In genomic region chr10:128539784-128540759, GRCh38 we compare ENCODE assay signal across 18 cellular contexts.
A peak's percentile ranks its signal among the peaks of the same experiment; 100 is the strongest.
DNase-seq lines count a peak whose midpoint lies in the region; ATAC-seq, FAIRE-seq and TF ChIP-seq lines count a peak whose summit lies in the region.
"Had no signal": no experiment of that assay in that cellular context is flagged by ENCODE, and none has a peak within 500 bp of the region (broad histone marks: within the 10 kb centered on the region; RNA-seq: fewer than 3 reads in every experiment).

No MANE protein-coding gene starts in this region.

- H3K9me3 Mint-ChIP-seq in H9, result no peaks in the 10 kb centered on the region; a peak in 1 of 5 replicates
- H3K9me3 Mint-ChIP-seq: memory B cell had no signal

- H2BK12ac ChIP-seq in H9 (ENCODE audit: insufficient read length, low read depth, low read length), result no peak overlapping the region

- no peak overlapping the region for H2BK5ac ChIP-seq in H9 (ENCODE audit: insufficient read length, low read length)

- no peak overlapping the region for H3T11ph ChIP-seq in H9 (ENCODE audit: low read length)

- no peak overlapping the region for H3K56ac ChIP-seq in H9 (ENCODE audit: insufficient read length, low read depth, low read length)

- no peaks in the 10 kb centered on the region; a peak in 1 of 7 replicates for H3K36me3 Mint-ChIP-seq in H9 (ENCODE audit: insufficient read depth in 1 of 3, low read depth in 3 of 3)
- H3K36me3 Mint-ChIP-seq: memory B cell had no signal

- intact Hi-C loops in K562 (cut with micrococcal nuclease) (no loop called here), psoas muscle (cut with DNase I) (no loop called here)

- no peak for ATAC-seq in K562
- ATAC-seq in psoas muscle, result no peak
- ATAC-seq in HG03097 (IDR thresholded peaks at IDR 0.05; ENCODE audit: low FRiP score, unreplicated experiment), result no peak
- ATAC-seq: stimulated activated naive CD8-positive, alpha-beta T cell treated with anti-CD3 and anti-CD28 coated beads, Interleukin-15, Interleukin-2, amounts not matched to agents 100 U/mL and 50 U/mL, for 24 hours had no signal

- H4K5ac ChIP-seq in H9 (ENCODE audit: insufficient read length, low read depth, low read length), result no peak overlapping the region

- no peak overlapping the region for H2AK5ac ChIP-seq in H9 (ENCODE audit: insufficient read length, low read length)

- no peak overlapping the region for H3K23ac ChIP-seq in H9 (ENCODE audit: insufficient read length, low read depth, low read length)

- H4K20me1 ChIP-seq in H9 (ENCODE audit: control insufficient read depth, insufficient read depth, insufficient read length), result no peaks in the 10 kb centered on the region
- no peaks in the 10 kb centered on the region for H4K20me1 ChIP-seq in K562 (replicated peaks; ENCODE audit: control insufficient read depth, insufficient read depth, low read length)

- POLR2A ChIA-PET in K562 (lab: Yijun Ruan, JAX), result interaction anchor here (0.6 kb wide), 1 partner anchor 11 kb away, joined by 4 read pairs; no protein-coding TSS in a partner anchor

- H3K4me3 Mint-ChIP-seq in H9, result peak overlapping the region; percentile 65 to 78
- H3K4me3 Mint-ChIP-seq: memory B cell had no signal

- H4K91ac ChIP-seq in H9 (ENCODE audit: insufficient read length, low read depth, low read length), result no peak overlapping the region

- peak overlapping the region; percentile 31 for H3K18ac ChIP-seq in H9 (ENCODE audit: insufficient read length, low read depth, low read length)

- peaks cover 28% of the 10 kb centered on the region for H3K27me3 Mint-ChIP-seq in H9 (ENCODE audit: low read depth)

- H3K4me1 ChIP-seq in H9 (ENCODE audit: insufficient read depth, low read length) (peaks cover 22% of the 10 kb centered on the region; the same call in 1 of the 2 replicates), K562 (replicated peaks in 1 of 2; ENCODE audit: control insufficient read depth in 2 of 2, insufficient read depth in 2 of 2, low read length in 2 of 2) (peaks cover under 1 to 11% of the 10 kb centered on the region in 2 experiments; a peak in 3 of 5 replicates), iPS DF 6.9 (ENCODE audit: control insufficient read depth, insufficient read depth, low read length) (peaks cover 5% of the 10 kb centered on the region), psoas muscle (peaks cover 11% of the 10 kb centered on the region)

- BruUV-seq in K562 (replicated peaks; lab: Mats Ljungman, UMichigan), result no TSS peak

- no peak overlapping the region for H2BK20ac ChIP-seq in H9 (ENCODE audit: low read depth, low read length, poor library complexity, severe bottlenecking)

- WGBS in H9 (ENCODE audit: extremely low coverage, insufficient read length, low lambda C conversion rate), result no CpG with 5 or more reads among the region's 43 CpGs
- WGBS in K562 (ENCODE audit: insufficient coverage, low coverage, missing lambda C conversion rate), result 85% methylated on average over 9 of the region's 43 CpGs
- WGBS in iPS DF 6.9 (ENCODE audit: insufficient coverage, insufficient read length), result no CpG with 5 or more reads among the region's 43 CpGs
- 20 to 29% (median 21%) methylated on average over 36 to 43 of the region's 43 CpGs for WGBS in psoas muscle, 3 donors

- H3K79me2 ChIP-seq in H9 (ENCODE audit: insufficient read depth, low read length) (no peaks in the 10 kb centered on the region), K562 (ENCODE audit: control insufficient read depth, insufficient read depth, low read length) (no peaks in the 10 kb centered on the region)

- H2BK120ac ChIP-seq in H9 (ENCODE audit: low read depth, low read length, poor library complexity, severe bottlenecking), result no peak overlapping the region

- peak overlapping the region in 1 of 3 experiments; percentile 23; a peak in 2 of 7 replicates for H3K27ac Mint-ChIP-seq in H9
- H3K27ac Mint-ChIP-seq: memory B cell had no signal

- H3K36me3 ChIP-seq in K562 (ENCODE audit: control insufficient read depth, insufficient read depth, low read length), result no peaks in the 10 kb centered on the region
- H3K36me3 ChIP-seq in iPS DF 6.9 (ENCODE audit: control insufficient read depth, insufficient read depth, low read length), result no peaks in the 10 kb centered on the region
- no peaks in the 10 kb centered on the region for H3K36me3 ChIP-seq in psoas muscle (ENCODE audit: insufficient read depth in 1 of 2, low read depth in 1 of 2)

- H3K4me3 ChIP-seq in K562 (no peak overlapping the region), iPS DF 6.9 (ENCODE audit: low read length) (peak overlapping the region; percentile 40; the same call in 1 of the 2 replicates), psoas muscle (peak overlapping the region; percentile 52)

- H3K79me1 ChIP-seq in H9 (ENCODE audit: insufficient read depth, low read depth, low read length, poor library complexity, severe bottlenecking), result no peaks in the 10 kb centered on the region

- H3K14ac ChIP-seq in H9 (ENCODE audit: insufficient read depth, low read length), result peak overlapping the region; percentile 21; the same call in 1 of the 2 replicates

- H3K9ac ChIP-seq in H9 (ENCODE audit: extremely low read depth, insufficient read length, low read length) (peak overlapping the region; percentile 45), K562 (ENCODE audit: insufficient read depth in 1 of 2, low read depth in 2 of 2, low read length in 2 of 2) (no peak overlapping the region)

- no peak for TF ChIP-seq EP300 in K562 (IDR thresholded peaks at IDR 0.05; ENCODE audit: low read length)

- no peak overlapping the region for H4K8ac ChIP-seq in H9 (replicated peaks; ENCODE audit: insufficient read length, low read depth, low read length)

- H3K4ac ChIP-seq in H9 (ENCODE audit: low read depth, low read length), result no peak overlapping the region

- H3K23me2 ChIP-seq in H9 (ENCODE audit: insufficient read length, low read depth, low read length, poor library complexity, severe bottlenecking), result peaks cover 14% of the 10 kb centered on the region

- CTCF ChIA-PET in K562 (lab: Yijun Ruan, JAX; ENCODE audit: low intra/inter-chr PET ratio), result no interaction called here

- no peaks in the 10 kb centered on the region; the same call in 1 of the 2 replicates for H3K27me3 ChIP-seq in H9 (ENCODE audit: insufficient read depth, low read length)
- H3K27me3 ChIP-seq in K562 (ENCODE audit: control insufficient read depth in 2 of 2, insufficient read depth in 2 of 2, low read length in 2 of 2), result no peaks in the 10 kb centered on the region
- no peaks in the 10 kb centered on the region; the same call in 1 of the 2 replicates for H3K27me3 ChIP-seq in iPS DF 6.9 (ENCODE audit: control insufficient read depth, insufficient read depth, low read length)
- H3K27me3 ChIP-seq in psoas muscle (ENCODE audit: insufficient read depth in 3 of 3, low read length in 2 of 3), result peaks cover 0 to 25% (median 1%) of the 10 kb centered on the region in 3 donors

- H3K4me1 Mint-ChIP-seq in H9, result peaks cover 74 to 86% of the 10 kb centered on the region in 2 experiments
- H3K4me1 Mint-ChIP-seq: memory B cell had no signal

- TF ChIP-seq CTCF in H9 (conservative IDR thresholded peaks at IDR 0.05) (no peak), K562 (IDR thresholded peaks at IDR 0.05 in 2 of 3, conservative IDR thresholded peaks at IDR 0.05 in 1 of 3; ENCODE audit: insufficient read depth in 2 of 3, low read depth in 1 of 3, low read length in 3 of 3) (no peak), psoas muscle (IDR thresholded peaks at IDR 0.05) (no peak)

- H3K4me2 ChIP-seq in H9 (ENCODE audit: insufficient read depth, insufficient read length, low read length) (peak overlapping the region; percentile 61), K562 (ENCODE audit: insufficient read depth, low read length) (no peak overlapping the region)

- H2BK15ac ChIP-seq in H9 (ENCODE audit: low read depth, low read length), result no peak overlapping the region

- H3K9me3 ChIP-seq in H9 (ENCODE audit: control insufficient read depth, low read depth, low read length) (no peaks in the 10 kb centered on the region), K562 (replicated peaks; ENCODE audit: control insufficient read depth, insufficient read depth, low read depth, low read length) (no peaks in the 10 kb centered on the region), iPS DF 6.9 (ENCODE audit: control insufficient read depth, insufficient read depth, low read length) (no peaks in the 10 kb centered on the region), psoas muscle (no peaks in the 10 kb centered on the region)

- no peak for TF ChIP-seq RAD21 in K562 (CRISPR knock-in tag; conservative IDR thresholded peaks at IDR 0.05 in 1 of 2, IDR thresholded peaks at IDR 0.05 in 1 of 2)

- FAIRE-seq in K562 (lab: Jason Lieb, UNC), result no peak
- FAIRE-seq: colon, small intestine had no signal

- H3K27ac ChIP-seq in H9 (ENCODE audit: insufficient read length, low read depth, low read length) (no peak overlapping the region), K562 (ENCODE audit: extremely low read depth, low read depth, low read length) (no peak overlapping the region), iPS DF 6.9 (ENCODE audit: low read length) (no peak overlapping the region), psoas muscle (no peak overlapping the region)
- H3K27ac ChIP-seq: C4-2B had no signal

- H2AFZ ChIP-seq in H9 (ENCODE audit: low read length) (no peak overlapping the region), K562 (ENCODE audit: low read depth, low read length) (no peak overlapping the region)

- in situ Hi-C loops in K562 (cut with MboI), result no loop called here

- DNase-seq in H9, result peak; percentile 38
- no peak for DNase-seq in K562 (ENCODE audit: extremely low read depth in 1 of 4, low spot score in 3 of 4)
- no peak for DNase-seq in iPS DF 6.9 (ENCODE audit: low read depth, low spot score)
- DNase-seq in psoas muscle, result no peak
- DNase-seq in GF-D8 (lab: John Stamatoyannopoulos, UW), result no peak
- no peak for DNase-seq in NCI-H526 treated with DMSO at 0.1 percent for 48 hours (lab: John Stamatoyannopoulos, UW)
- DNase-seq: activated effector memory CD4-positive, alpha-beta T cell treated with Interleukin-2 at 50 U/mL for 16 hours; DND-41; KBM-7; NCI-H1105 treated with DMSO at 0.1 percent for 48 hours; NCI-H345; occipital lobe; small intestine; stimulated activated naive CD8-positive, alpha-beta T cell treated with anti-CD3 and anti-CD28 coated beads, Interleukin-15, Interleukin-2, amounts not matched to agents 100 U/mL and 50 U/mL, for 24 hours had no signal

- H3K9me1 ChIP-seq in K562 (ENCODE audit: control insufficient read depth, insufficient read depth, low read length), result no peaks in the 10 kb centered on the region

- TF ChIP-seq POLR2A in K562 (conservative IDR thresholded peaks at IDR 0.05), result no peak

TF ChIP-seq in K562, 482 proteins besides CTCF, POLR2A, EP300 and RAD21 (continues in another document):
- peak; percentile 22; the same call in 1 of the 2 replicates for TF ChIP-seq ZNF316 (IDR thresholded peaks at IDR 0.05)
